Comparison of ENCODE assay signal across 8 cellular contexts in the genomic region with DNA sequence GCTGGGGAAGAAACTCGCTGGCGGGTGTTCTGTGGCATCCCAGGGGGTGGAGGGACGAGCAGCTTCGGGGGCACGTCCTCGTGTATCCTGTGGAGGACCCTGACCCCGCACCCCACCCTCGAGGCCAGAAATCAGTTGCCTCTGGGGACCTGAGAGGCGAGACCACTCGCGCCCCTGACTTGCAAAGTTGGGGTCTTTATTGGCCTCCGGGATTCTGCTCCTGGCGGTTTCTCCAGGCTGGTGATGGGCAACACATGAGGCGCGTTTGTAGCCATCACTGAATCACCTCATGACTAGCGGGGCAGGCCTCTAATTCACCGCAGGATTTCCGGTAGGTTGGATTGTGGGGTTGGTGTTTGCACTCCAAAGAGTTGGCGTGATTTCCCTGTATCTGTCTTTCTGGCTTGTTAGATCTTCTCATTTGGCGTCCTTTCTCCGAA. TPM values are rescaled to one million over a fixed set of nuclear protein-coding genes. Genes with fewer than 3 reads are reported as not detected.
DNase-seq lines count a peak whose midpoint lies in the region; ATAC-seq and TF ChIP-seq lines count a peak whose summit lies in the region.
"Not testable (repeated sequence)": the region's sequence is repeated elsewhere in the genome, so short reads cannot be mapped to it uniquely, and the experiment has no call there.

No MANE protein-coding gene starts in this region.

- not testable (repeated sequence) for H3K36me3 Mint-ChIP-seq in Caco-2 (ENCODE audit: insufficient read depth, unreplicated experiment); H9 (ENCODE audit: insufficient read depth in 1 of 3, low read depth in 3 of 3); T-helper 17 cell (ENCODE audit: low read depth); activated naive CD8-positive, alpha-beta T cell treated with anti-CD3 and anti-CD28 coated beads, Interleukin-2, amount 10 ng/mL, durations not matched to agents 7 days and 5 days

- not testable (repeated sequence) for H3K56ac ChIP-seq in H9 (ENCODE audit: insufficient read length, low read depth, low read length)

- H2BK5ac ChIP-seq in H9 (ENCODE audit: insufficient read length, low read length): not testable (repeated sequence)

- not testable (repeated sequence) for H4K20me1 ChIP-seq in H9 (ENCODE audit: control insufficient read depth, insufficient read depth, insufficient read length)

- WGBS in H9 (ENCODE audit: extremely low coverage, insufficient read length, low lambda C conversion rate): no CpG with 5 or more reads among the region's 21 CpGs

- peak overlapping the region; percentile 13 for H3K4me2 ChIP-seq in H9 (ENCODE audit: insufficient read depth, insufficient read length, low read length)

- not testable (repeated sequence) for H2AK5ac ChIP-seq in H9 (ENCODE audit: insufficient read length, low read length)

- H3K27me3 ChIP-seq in Caco-2 (replicated peaks; ENCODE audit: control insufficient read depth, insufficient read depth, low read length); H9 (ENCODE audit: insufficient read depth, low read length); MG63: not testable (repeated sequence)

- H4K8ac ChIP-seq in H9 (replicated peaks; ENCODE audit: insufficient read length, low read depth, low read length): not testable (repeated sequence)

- not testable (repeated sequence) for H3T11ph ChIP-seq in H9 (ENCODE audit: low read length)

- peak overlapping the region; percentile 80 for H3K27ac Mint-ChIP-seq in Caco-2 (ENCODE audit: unreplicated experiment)
- not testable (repeated sequence) for H3K27ac Mint-ChIP-seq in H9
- H3K27ac Mint-ChIP-seq in T-helper 17 cell: peak overlapping the region; percentile 81
- H3K27ac Mint-ChIP-seq in activated naive CD8-positive, alpha-beta T cell treated with anti-CD3 and anti-CD28 coated beads, Interleukin-2, amount 10 ng/mL, durations not matched to agents 7 days and 5 days: peak overlapping the region; percentile 80

- H3K79me1 ChIP-seq in H9 (ENCODE audit: insufficient read depth, low read depth, low read length, poor library complexity, severe bottlenecking): not testable (repeated sequence)

- H3K27me3 Mint-ChIP-seq in Caco-2 (ENCODE audit: insufficient read depth, unreplicated experiment); T-helper 17 cell; activated naive CD8-positive, alpha-beta T cell treated with anti-CD3 and anti-CD28 coated beads, Interleukin-2, amount 10 ng/mL, durations not matched to agents 7 days and 5 days: not testable (repeated sequence)
- H3K27me3 Mint-ChIP-seq in H9 (ENCODE audit: low read depth): peaks cover 27% of the 10 kb centered on the region

- peak overlapping the region; percentile 92 for H3K4me3 Mint-ChIP-seq in Caco-2 (ENCODE audit: unreplicated experiment)
- H3K4me3 Mint-ChIP-seq in H9: peak overlapping the region; percentile 49 to 73
- peak overlapping the region; percentile 94 for H3K4me3 Mint-ChIP-seq in T-helper 17 cell
- H3K4me3 Mint-ChIP-seq in activated naive CD8-positive, alpha-beta T cell treated with anti-CD3 and anti-CD28 coated beads, Interleukin-2, amount 10 ng/mL, durations not matched to agents 7 days and 5 days: peak overlapping the region; percentile 90

- not testable (repeated sequence) for H3K4me1 Mint-ChIP-seq in Caco-2 (ENCODE audit: low read depth, unreplicated experiment); H9; T-helper 17 cell; activated naive CD8-positive, alpha-beta T cell treated with anti-CD3 and anti-CD28 coated beads, Interleukin-2, amount 10 ng/mL, durations not matched to agents 7 days and 5 days

- not testable (repeated sequence) for H3K27ac ChIP-seq in H9 (ENCODE audit: insufficient read length, low read depth, low read length)

- H3K18ac ChIP-seq in H9 (ENCODE audit: insufficient read length, low read depth, low read length): not testable (repeated sequence)

- H3K14ac ChIP-seq in H9 (ENCODE audit: insufficient read depth, low read length): not testable (repeated sequence)

- peak; percentile 41 for ATAC-seq in T-helper 17 cell
- peak; percentile 43 for ATAC-seq in activated naive CD8-positive, alpha-beta T cell treated with anti-CD3 and anti-CD28 coated beads, Interleukin-2, amount 10 ng/mL, durations not matched to agents 7 days and 5 days (ENCODE audit: low read depth)

- not testable (repeated sequence) for H2BK120ac ChIP-seq in H9 (ENCODE audit: low read depth, low read length, poor library complexity, severe bottlenecking)

- H2AFZ ChIP-seq in H9 (ENCODE audit: low read length): not testable (repeated sequence)

- not testable (repeated sequence) for H3K79me2 ChIP-seq in H9 (ENCODE audit: insufficient read depth, low read length)

- H2BK15ac ChIP-seq in H9 (ENCODE audit: low read depth, low read length): not testable (repeated sequence)

- CTCF ChIA-PET in Caco-2 (lab: Charles Lee): not testable (repeated sequence)

- not testable (repeated sequence) for H3K36me3 ChIP-seq in Caco-2 (ENCODE audit: control insufficient read depth, insufficient read depth, low read length); MG63

- H3K4me3 ChIP-seq in Caco-2 (ENCODE audit: low read depth, low read length) (peak overlapping the region; percentile 40), MG63 (peak overlapping the region; percentile 86), fibroblast of villous mesenchyme (ENCODE audit: low read depth, low read length) (peak overlapping the region; percentile 65)

- not testable (repeated sequence) for BruUV-seq in Caco-2 (replicated peaks; lab: Mats Ljungman, UMichigan)

- not testable (repeated sequence) for H3K9ac ChIP-seq in H9 (ENCODE audit: extremely low read depth, insufficient read length, low read length)

- not testable (repeated sequence) for H3K4ac ChIP-seq in H9 (ENCODE audit: low read depth, low read length)

- H2BK12ac ChIP-seq in H9 (ENCODE audit: insufficient read length, low read depth, low read length): not testable (repeated sequence)

- not testable (repeated sequence) for H3K23ac ChIP-seq in H9 (ENCODE audit: insufficient read length, low read depth, low read length)

- intact Hi-C loops in Caco-2 (cut with micrococcal nuclease; ENCODE audit: unreplicated experiment): not testable (repeated sequence)

- not testable (repeated sequence) for DNase-seq in Caco-2
- DNase-seq in H9 (peak; percentile 28), MG63 (peak; percentile 76), T-helper 17 cell (peak in 2 of 3 donors; percentile 3 to 10), fibroblast of villous mesenchyme (ENCODE audit: low read depth) (peak; percentile 50), myocyte (ENCODE audit: low read depth) (peak; percentile 41)
- DNase-seq in activated naive CD8-positive, alpha-beta T cell treated with anti-CD3 and anti-CD28 coated beads, Interleukin-2, amount 10 ng/mL, durations not matched to agents 7 days and 5 days: peak; percentile 62
- peak; percentile 56 for DNase-seq in stimulated activated CD8-positive, alpha-beta memory T cell treated with anti-CD3 and anti-CD28 coated beads, Interleukin-4, amount 100 ng/mL, for 48 hours

- not testable (repeated sequence) for H4K91ac ChIP-seq in H9 (ENCODE audit: insufficient read length, low read depth, low read length)

- not testable (repeated sequence) for H3K9me3 ChIP-seq in Caco-2; H9 (ENCODE audit: control insufficient read depth, low read depth, low read length); MG63; T-helper 17 cell (ENCODE audit: control insufficient read depth, low read length, poor library complexity, severe bottlenecking)

- POLR2A ChIA-PET in Caco-2 (lab: Charles Lee); activated naive CD8-positive, alpha-beta T cell treated with anti-CD3 and anti-CD28 coated beads, Interleukin-2, amount 10 ng/mL, durations not matched to agents 7 days and 5 days (lab: Charles Lee): not testable (repeated sequence)

- not testable (repeated sequence) for H3K9me3 Mint-ChIP-seq in Caco-2 (ENCODE audit: unreplicated experiment); H9; activated naive CD8-positive, alpha-beta T cell treated with anti-CD3 and anti-CD28 coated beads, Interleukin-2, amount 10 ng/mL, durations not matched to agents 7 days and 5 days

- not testable (repeated sequence) for H3K23me2 ChIP-seq in H9 (ENCODE audit: insufficient read length, low read depth, low read length, poor library complexity, severe bottlenecking)

- not testable (repeated sequence) for TF ChIP-seq CTCF in Caco-2 (IDR thresholded peaks at IDR 0.05; ENCODE audit: insufficient read depth in 1 of 2, low read depth in 1 of 2, low read length in 1 of 2, severe bottlenecking in 1 of 2, unreplicated experiment in 1 of 2); H9 (conservative IDR thresholded peaks at IDR 0.05); fibroblast of villous mesenchyme (IDR thresholded peaks at IDR 0.05; ENCODE audit: insufficient read depth, low read depth, low read length)

- H3K4me1 ChIP-seq in Caco-2; H9 (ENCODE audit: insufficient read depth, low read length): not testable (repeated sequence)

- not testable (repeated sequence) for H4K5ac ChIP-seq in H9 (ENCODE audit: insufficient read length, low read depth, low read length)

- not testable (repeated sequence) for H2BK20ac ChIP-seq in H9 (ENCODE audit: low read depth, low read length, poor library complexity, severe bottlenecking)

RNA-seq across cellular contexts. Expression of gene NBPF8, which starts 0.7 kb away (rescaled TPM):
- 8.4 and 8.7 TPM in 2 replicates for total RNA-seq in Caco-2 (2022)
- total RNA-seq in H9 (2021): 0.88 and 0.96 TPM in 2 replicates
- total RNA-seq in MG63 (2014; rRNA removed; shearing (Covaris generic); ENCODE audit: low replicate concordance): 1.7 and 3.4 TPM in 2 replicates
- total RNA-seq in T-helper 17 cell: 10 to 100 TPM; 41.3 to 43.5 TPM
- 10 to 100 TPM; 31.7 to 32.7 TPM for total RNA-seq in activated naive CD8-positive, alpha-beta T cell treated with anti-CD3 and anti-CD28 coated beads, Interleukin-2, amount 10 ng/mL, durations not matched to agents 7 days and 5 days
- 10.6 and 19.0 TPM in 2 replicates for total RNA-seq in fibroblast of villous mesenchyme
- 14.2 and 14.7 TPM in 2 replicates for total RNA-seq in myocyte
- polyA plus RNA-seq in myocyte (2012): 11.8 TPM
